Comparison of ENCODE assay signal across 1 cellular context in the genomic region with DNA sequence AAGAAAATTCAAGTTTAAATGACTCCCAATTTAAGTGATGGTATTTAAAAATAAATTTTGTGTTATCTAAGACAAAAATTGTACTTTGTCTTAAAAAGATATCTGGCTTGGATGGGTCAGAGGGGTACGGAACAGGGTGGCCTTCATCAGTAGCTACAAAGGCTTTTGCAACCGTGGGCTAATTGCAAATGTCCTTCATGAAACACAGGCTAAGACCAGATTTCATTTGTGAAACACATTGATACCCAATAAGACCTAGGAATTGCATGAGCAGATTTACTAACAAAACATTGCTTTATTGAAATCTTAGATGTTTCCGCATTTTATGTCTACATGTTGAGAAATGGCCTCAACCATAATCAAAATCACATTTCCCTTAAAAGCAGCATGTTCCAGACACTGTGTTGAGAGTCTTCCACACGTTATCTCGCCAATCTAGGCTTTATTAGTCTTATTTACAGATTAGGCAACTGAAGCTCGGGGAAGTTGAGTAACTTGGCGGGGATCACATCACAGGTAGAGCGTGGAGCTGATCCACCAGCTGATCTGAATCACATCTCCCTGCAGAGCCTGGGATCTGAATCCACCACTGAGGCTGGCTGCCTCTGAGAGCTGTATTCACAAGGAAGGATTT.
TF ChIP-seq lines count a peak whose summit lies in the region.

No MANE protein-coding gene starts in this region.

TF ChIP-seq in H1, 55 proteins besides CTCF, POLR2A, EP300 and RAD21:
- TF ChIP-seq CREB1 (IDR thresholded peaks at IDR 0.05) (no peak), GABPA (IDR thresholded peaks at IDR 0.05; ENCODE audit: borderline replicate concordance, insufficient read depth, low read length) (no peak), SP1 (IDR thresholded peaks at IDR 0.05; ENCODE audit: low read depth, low read length) (no peak), NANOG (IDR thresholded peaks at IDR 0.05; ENCODE audit: insufficient read depth, low read depth, low read length, poor library complexity, severe bottlenecking) (no peak), BRCA1 (IDR thresholded peaks at IDR 0.05; ENCODE audit: low read depth, low read length) (no peak), TCF12 (IDR thresholded peaks at IDR 0.05; ENCODE audit: low read depth, low read length) (no peak), CEBPB (IDR thresholded peaks at IDR 0.05; ENCODE audit: low read depth, low read length) (no peak), MAFK (IDR thresholded peaks at IDR 0.05; ENCODE audit: low read depth, low read length) (no peak), SP4 (IDR thresholded peaks at IDR 0.05; ENCODE audit: low read length) (no peak), PHF8 (conservative IDR thresholded peaks at IDR 0.05; ENCODE audit: low read depth, low read length) (no peak), RXRA (IDR thresholded peaks at IDR 0.05; ENCODE audit: insufficient read depth, low read depth, low read length) (no peak), HDAC2 (IDR thresholded peaks at IDR 0.05; ENCODE audit: borderline replicate concordance in 1 of 2, low read depth in 2 of 2, low read length in 2 of 2) (no peak), SUZ12 (IDR thresholded peaks at IDR 0.05; ENCODE audit: low read length) (no peak), CHD2 (IDR thresholded peaks at IDR 0.05; ENCODE audit: low read length) (no peak), CHD7 (IDR thresholded peaks at IDR 0.05; ENCODE audit: insufficient replicate concordance, low read length) (no peak), RFX5 (IDR thresholded peaks at IDR 0.05; ENCODE audit: borderline replicate concordance, low read depth, low read length) (no peak), POLR2AphosphoS5 (IDR thresholded peaks at IDR 0.05; ENCODE audit: low read depth, low read length) (no peak)
- TF ChIP-seq, protein P1, sequence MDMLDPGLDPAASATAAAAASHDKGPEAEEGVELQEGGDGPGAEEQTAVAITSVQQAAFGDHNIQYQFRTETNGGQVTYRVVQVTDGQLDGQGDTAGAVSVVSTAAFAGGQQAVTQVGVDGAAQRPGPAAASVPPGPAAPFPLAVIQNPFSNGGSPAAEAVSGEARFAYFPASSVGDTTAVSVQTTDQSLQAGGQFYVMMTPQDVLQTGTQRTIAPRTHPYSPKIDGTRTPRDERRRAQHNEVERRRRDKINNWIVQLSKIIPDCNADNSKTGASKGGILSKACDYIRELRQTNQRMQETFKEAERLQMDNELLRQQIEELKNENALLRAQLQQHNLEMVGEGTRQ (IDR thresholded peaks at IDR 0.05; ENCODE audit: low read length): no peak
- TF ChIP-seq, protein P2, sequence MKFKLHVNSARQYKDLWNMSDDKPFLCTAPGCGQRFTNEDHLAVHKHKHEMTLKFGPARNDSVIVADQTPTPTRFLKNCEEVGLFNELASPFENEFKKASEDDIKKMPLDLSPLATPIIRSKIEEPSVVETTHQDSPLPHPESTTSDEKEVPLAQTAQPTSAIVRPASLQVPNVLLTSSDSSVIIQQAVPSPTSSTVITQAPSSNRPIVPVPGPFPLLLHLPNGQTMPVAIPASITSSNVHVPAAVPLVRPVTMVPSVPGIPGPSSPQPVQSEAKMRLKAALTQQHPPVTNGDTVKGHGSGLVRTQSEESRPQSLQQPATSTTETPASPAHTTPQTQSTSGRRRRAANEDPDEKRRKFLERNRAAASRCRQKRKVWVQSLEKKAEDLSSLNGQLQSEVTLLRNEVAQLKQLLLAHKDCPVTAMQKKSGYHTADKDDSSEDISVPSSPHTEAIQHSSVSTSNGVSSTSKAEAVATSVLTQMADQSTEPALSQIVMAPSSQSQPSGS (IDR thresholded peaks at IDR 0.05; ENCODE audit: low read length): no peak
- TF ChIP-seq, protein P3, sequence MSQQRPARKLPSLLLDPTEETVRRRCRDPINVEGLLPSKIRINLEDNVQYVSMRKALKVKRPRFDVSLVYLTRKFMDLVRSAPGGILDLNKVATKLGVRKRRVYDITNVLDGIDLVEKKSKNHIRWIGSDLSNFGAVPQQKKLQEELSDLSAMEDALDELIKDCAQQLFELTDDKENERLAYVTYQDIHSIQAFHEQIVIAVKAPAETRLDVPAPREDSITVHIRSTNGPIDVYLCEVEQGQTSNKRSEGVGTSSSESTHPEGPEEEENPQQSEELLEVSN (IDR thresholded peaks at IDR 0.05): no peak
